In the genomic region with DNA sequence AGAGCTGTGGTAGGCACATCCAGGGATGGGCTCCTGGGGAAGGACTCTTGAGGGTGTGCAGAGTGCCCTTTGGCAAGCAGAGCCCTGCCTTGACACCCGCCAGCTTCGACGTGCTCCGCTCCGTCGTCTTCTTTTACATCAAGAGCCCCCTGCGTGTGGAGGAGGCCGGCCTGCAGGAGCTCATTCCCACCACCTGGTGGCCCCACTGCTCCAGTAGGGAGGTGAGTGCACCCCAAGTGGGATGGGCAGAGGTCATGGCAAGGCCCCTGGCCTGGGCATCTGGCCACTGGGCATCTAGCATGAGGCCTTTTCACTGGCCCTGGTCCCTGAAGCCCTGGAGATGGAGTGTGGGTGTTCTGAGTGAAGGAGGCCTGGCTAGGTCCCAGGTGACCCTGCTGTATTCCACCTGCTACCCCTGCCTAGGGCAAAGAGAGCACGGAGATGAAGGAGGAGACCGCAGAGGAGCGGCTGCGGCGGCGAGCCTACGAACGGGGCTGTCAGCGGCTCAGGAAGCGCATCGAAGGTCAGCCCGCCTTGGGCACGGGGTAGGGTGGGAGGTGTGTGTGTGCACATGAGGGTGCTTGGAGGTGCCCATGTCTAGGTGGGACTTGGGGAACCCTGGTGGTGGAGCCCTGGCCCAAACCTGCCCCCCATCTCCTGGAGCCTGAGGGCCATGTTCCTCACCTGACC, we compare ENCODE assay signal across 9 cellular contexts. TPM values are rescaled to one million over a fixed set of nuclear protein-coding genes. Genes with fewer than 3 reads are reported as not detected.
DNase-seq lines count a peak whose midpoint lies in the region; ATAC-seq and TF ChIP-seq lines count a peak whose summit lies in the region.
"Had no signal": no experiment of that assay in that cellular context is flagged by ENCODE, and none has a peak within 500 bp of the region (broad histone marks: within the 10 kb centered on the region; RNA-seq: fewer than 3 reads in every experiment).

No MANE protein-coding gene starts in this region.

- no peak overlapping the region for H2AFZ ChIP-seq in Karpas-422 (ENCODE audit: low read length)

- H3K9me3 ChIP-seq in Karpas-422 (ENCODE audit: low read length) = no peaks in the 10 kb centered on the region
- H3K9me3 ChIP-seq: ovary had no signal

- peak; percentile 49 for TF ChIP-seq CTCF in fibroblast of the aortic adventitia (IDR thresholded peaks at IDR 0.05; ENCODE audit: insufficient read depth, low read length)

- intact Hi-C loops in head of caudate nucleus (cut with DNase I) (no loop called here), left colon (cut with DNase I, micrococcal nuclease) (loop anchor here in 1 of 2 donors (5.0 kb wide), 1 partner anchor 136 kb away; no protein-coding TSS in a partner anchor)

- no peaks in the 10 kb centered on the region for H3K27me3 ChIP-seq in Karpas-422 (ENCODE audit: low read length)
- H3K27me3 ChIP-seq: ovary had no signal

- H3K9ac ChIP-seq in Karpas-422 (ENCODE audit: low read length) = no peak overlapping the region

- peak; percentile 50 for DNase-seq in AG20443 (ENCODE audit: low spot score)
- peak; percentile 65 for DNase-seq in Karpas-422
- DNase-seq in fibroblast of the aortic adventitia (ENCODE audit: low read depth) = no peak
- no peak for DNase-seq in head of caudate nucleus
- DNase-seq in stimulated activated naive CD8-positive, alpha-beta T cell treated with anti-CD3 and anti-CD28 coated beads, Interleukin-15, Interleukin-2, amounts not matched to agents 100 U/mL and 50 U/mL, for 24 hours = no peak
- DNase-seq in left colon = no peak
- DNase-seq: activated CD4-positive, alpha-beta T cell treated with anti-CD3 and anti-CD28 coated beads, Interleukin-2, amount 50 U/mL, for 4 hours; NCI-H2081; ovary had no signal

- H3K27ac ChIP-seq in Karpas-422 (ENCODE audit: low read length) = no peak overlapping the region
- H3K27ac ChIP-seq: ovary had no signal

- H3K9me2 ChIP-seq in Karpas-422 (replicated peaks; ENCODE audit: insufficient read depth, low read length) = no peaks in the 10 kb centered on the region

- H3K4me1 ChIP-seq in Karpas-422 (ENCODE audit: low read length) = no peaks in the 10 kb centered on the region

- H3K4me3 ChIP-seq in Karpas-422 (ENCODE audit: low read length) (no peak overlapping the region), fibroblast of the aortic adventitia (ENCODE audit: low read depth, low read length) (no peak overlapping the region)
- H3K4me3 ChIP-seq: ovary had no signal

- no peaks in the 10 kb centered on the region for H3K36me3 ChIP-seq in Karpas-422 (ENCODE audit: insufficient read depth, low read length)
- H3K36me3 ChIP-seq: ovary had no signal

- no peaks in the 10 kb centered on the region for H4K20me1 ChIP-seq in Karpas-422 (ENCODE audit: insufficient read depth, low read depth, low read length)

- ATAC-seq in stimulated activated naive CD8-positive, alpha-beta T cell treated with anti-CD3 and anti-CD28 coated beads, Interleukin-15, Interleukin-2, amounts not matched to agents 100 U/mL and 50 U/mL, for 24 hours = no peak
- ATAC-seq in left colon = no peak

- no peak overlapping the region for H3K4me2 ChIP-seq in Karpas-422 (ENCODE audit: low read depth, low read length, poor library complexity, severe bottlenecking)

- H3K79me2 ChIP-seq in Karpas-422 (ENCODE audit: low read length) = no peaks in the 10 kb centered on the region

RNA-seq across cellular contexts. Expression of a gene that starts 12.2 kb away (rescaled TPM):
- total RNA-seq in Karpas-422 (2014; rRNA removed; shearing (Covaris generic); ENCODE audit: low replicate concordance) = 20.1 and 31.5 TPM in 2 replicates
- total RNA-seq in fibroblast of the aortic adventitia (ENCODE audit: low replicate concordance) (19.4 and 22.7 TPM in 2 replicates), left colon (10 to 100 TPM; 40.3 to 44.0 TPM)

RNA-seq across cellular contexts. Expression of a gene that starts 12.3 kb away (rescaled TPM):
- total RNA-seq in Karpas-422 (2014; rRNA removed; shearing (Covaris generic); ENCODE audit: low replicate concordance) = 19.8 and 25.6 TPM in 2 replicates
- total RNA-seq in fibroblast of the aortic adventitia (ENCODE audit: low replicate concordance) = 2.9 and 4.7 TPM in 2 replicates
- total RNA-seq in left colon = 10 to 100 TPM; 22.1 to 28.2 TPM

RNA-seq across cellular contexts. Expression of a gene that starts 18.0 kb away (rescaled TPM):
- total RNA-seq in Karpas-422 (2014; rRNA removed; shearing (Covaris generic); ENCODE audit: low replicate concordance) = 3.8 TPM in 1 of 2 replicates, not detected in the other
- total RNA-seq in fibroblast of the aortic adventitia (ENCODE audit: low replicate concordance) (0.27 and 0.65 TPM in 2 replicates), left colon (not detected)

RNA-seq across cellular contexts. Expression of a gene that starts 22.2 kb away (rescaled TPM):
- 10.1 and 13.6 TPM in 2 replicates for total RNA-seq in Karpas-422 (2014; rRNA removed; shearing (Covaris generic); ENCODE audit: low replicate concordance)
- 14.3 and 31.0 TPM in 2 replicates for total RNA-seq in fibroblast of the aortic adventitia (ENCODE audit: low replicate concordance)
- total RNA-seq in left colon = 10 to 100 TPM; 54.2 to 78.4 TPM

RNA-seq across cellular contexts. Expression of a gene that starts 27.4 kb away (rescaled TPM):
- 96.3 and 175 TPM in 2 replicates for total RNA-seq in Karpas-422 (2014; rRNA removed; shearing (Covaris generic); ENCODE audit: low replicate concordance)
- total RNA-seq in fibroblast of the aortic adventitia (ENCODE audit: low replicate concordance) = 41.1 and 87.7 TPM in 2 replicates
- 100 to 1,000 TPM; 153 to 182 TPM for total RNA-seq in left colon

Comparison
In these comparisons a context has a peak if more than half of its experiments do, and no peak if none do; other contexts are left out.
1. DNase-seq: peak in AG20443 (single experiment) and Karpas-422 (single experiment); none in fibroblast of the aortic adventitia (single experiment), head of caudate nucleus (0 of 42), stimulated activated naive CD8-positive, alpha-beta T cell treated with anti-CD3 and anti-CD28 coated beads, Interleukin-15, Interleukin-2, amounts not matched to agents 100 U/mL and 50 U/mL, for 24 hours (single experiment) and left colon (0 of 2).